10 cellular contexts compared by ENCODE assay signal in genomic region chr19:5960005-5961001, GRCh38. TPM values are rescaled to one million over a fixed set of nuclear protein-coding genes. Genes with fewer than 3 reads are reported as not detected.
DNase-seq lines count a peak whose midpoint lies in the region; ATAC-seq and TF ChIP-seq lines count a peak whose summit lies in the region.
"Had no signal": no experiment of that assay in that cellular context is flagged by ENCODE, and none has a peak within 500 bp of the region (broad histone marks: within the 10 kb centered on the region; RNA-seq: fewer than 3 reads in every experiment).

No MANE protein-coding gene starts in this region.

- peaks cover 26% of the 10 kb centered on the region for H3F3A ChIP-seq in GM23248 (ENCODE audit: insufficient read depth)

- DNase-seq in DMS53 (lab: John Stamatoyannopoulos, UW) (peak; percentile 43), DMS53 treated with DMSO at 0.1 percent for 48 hours (lab: John Stamatoyannopoulos, UW; ENCODE audit: unreplicated experiment) (no peak), left ventricle myocardium superior (peak; percentile 71), uterus (no peak), GM23248 (no peak)
- DNase-seq in activated CD4-positive, alpha-beta memory T cell treated with anti-CD3 and anti-CD28 coated beads for 36 hours = no peak
- DNase-seq in stimulated activated naive CD8-positive, alpha-beta T cell treated with anti-CD3 and anti-CD28 coated beads, Interleukin-15, amount 100 ng/mL, for 72 hours = no peak
- DNase-seq: cortex of kidney, WERI-Rb-1 had no signal

- CTCF ChIA-PET in activated CD4-positive, alpha-beta memory T cell treated with anti-CD3 and anti-CD28 coated beads for 36 hours (lab: Charles Lee) = interaction anchor here (0.8 to 1.5 kb wide), 3 partner anchors 8 to 271 kb away, joined by 3 to 9 read pairs (median 6); no protein-coding TSS in a partner anchor

- H3K4me2 ChIP-seq in GM23248 (ENCODE audit: unreplicated experiment) = no peak overlapping the region

- no peak overlapping the region for H3K4me3 Mint-ChIP-seq in activated CD4-positive, alpha-beta memory T cell treated with anti-CD3 and anti-CD28 coated beads for 36 hours
- H3K4me3 Mint-ChIP-seq in stimulated activated naive CD8-positive, alpha-beta T cell treated with anti-CD3 and anti-CD28 coated beads, Interleukin-15, amount 100 ng/mL, for 72 hours = peak overlapping the region in 1 of 2 donors; percentile 34

- H2AFZ ChIP-seq in GM23248 = no peak overlapping the region

- H3K27me3 ChIP-seq in uterus (no peaks in the 10 kb centered on the region), GM23248 (replicated peaks; ENCODE audit: insufficient read depth) (no peaks in the 10 kb centered on the region)

- intact Hi-C loops in activated CD4-positive, alpha-beta memory T cell treated with anti-CD3 and anti-CD28 coated beads for 36 hours (cut with micrococcal nuclease) = no loop called here
- intact Hi-C loops in left ventricle myocardium superior (cut with micrococcal nuclease) (no loop called here), uterus (cut with DNase I; ENCODE audit: low total_unique reads) (no loop called here)

- no peak overlapping the region for H3K9ac ChIP-seq in GM23248

- H3K27me3 Mint-ChIP-seq in activated CD4-positive, alpha-beta memory T cell treated with anti-CD3 and anti-CD28 coated beads for 36 hours = no peaks in the 10 kb centered on the region
- no peaks in the 10 kb centered on the region for H3K27me3 Mint-ChIP-seq in stimulated activated naive CD8-positive, alpha-beta T cell treated with anti-CD3 and anti-CD28 coated beads, Interleukin-15, amount 100 ng/mL, for 72 hours

- 76 to 78% methylated on average over 18 of the region's 18 CpGs for WGBS in GM23248 (ENCODE audit: low coverage in 1 of 2, low lambda C conversion rate in 2 of 2, missing lambda C conversion rate in 2 of 2), 2 experiments

- POLR2A ChIA-PET in activated CD4-positive, alpha-beta memory T cell treated with anti-CD3 and anti-CD28 coated beads for 36 hours (lab: Charles Lee) = interaction anchor here (1.0 kb wide), 1 partner anchor 132 kb away, joined by 3 read pairs; no protein-coding TSS in a partner anchor

- H3K36me3 ChIP-seq in uterus (no peaks in the 10 kb centered on the region), GM23248 (ENCODE audit: low read depth) (no peaks in the 10 kb centered on the region)

- H3K4me1 Mint-ChIP-seq in activated CD4-positive, alpha-beta memory T cell treated with anti-CD3 and anti-CD28 coated beads for 36 hours (ENCODE audit: low read depth) = peaks cover 92% of the 10 kb centered on the region
- H3K4me1 Mint-ChIP-seq in stimulated activated naive CD8-positive, alpha-beta T cell treated with anti-CD3 and anti-CD28 coated beads, Interleukin-15, amount 100 ng/mL, for 72 hours = peaks cover 100% of the 10 kb centered on the region

- H3K9me3 ChIP-seq in uterus (no peaks in the 10 kb centered on the region), GM23248 (ENCODE audit: low read depth) (no peaks in the 10 kb centered on the region)

- H3K4me1 ChIP-seq in uterus (peaks cover 4 to 12% of the 10 kb centered on the region in 2 donors), GM23248 (ENCODE audit: insufficient read depth) (peaks cover 19% of the 10 kb centered on the region)

- no peak for TF ChIP-seq POLR2A in uterus (IDR thresholded peaks at IDR 0.05)

- no peaks in the 10 kb centered on the region for H3K9me2 ChIP-seq in GM23248 (ENCODE audit: insufficient read depth)

- peak overlapping the region; percentile 98 for H3K27ac Mint-ChIP-seq in activated CD4-positive, alpha-beta memory T cell treated with anti-CD3 and anti-CD28 coated beads for 36 hours
- H3K27ac Mint-ChIP-seq in stimulated activated naive CD8-positive, alpha-beta T cell treated with anti-CD3 and anti-CD28 coated beads, Interleukin-15, amount 100 ng/mL, for 72 hours = peak overlapping the region; percentile 42 to 74

- peaks cover 3% of the 10 kb centered on the region for H3K36me3 Mint-ChIP-seq in activated CD4-positive, alpha-beta memory T cell treated with anti-CD3 and anti-CD28 coated beads for 36 hours

- no peaks in the 10 kb centered on the region for H3K9me3 Mint-ChIP-seq in activated CD4-positive, alpha-beta memory T cell treated with anti-CD3 and anti-CD28 coated beads for 36 hours
- H3K9me3 Mint-ChIP-seq in stimulated activated naive CD8-positive, alpha-beta T cell treated with anti-CD3 and anti-CD28 coated beads, Interleukin-15, amount 100 ng/mL, for 72 hours = no peaks in the 10 kb centered on the region

- in situ Hi-C loops in GM23248 (cut with MboI) = no loop called here

- ATAC-seq in left ventricle myocardium superior = peak; percentile 46
- ATAC-seq in stimulated activated naive CD8-positive, alpha-beta T cell treated with anti-CD3 and anti-CD28 coated beads, Interleukin-15, amount 100 ng/mL, for 72 hours = no peak
- ATAC-seq in GM18861 (IDR thresholded peaks at IDR 0.05; ENCODE audit: unreplicated experiment) = no peak

- H3K4me3 ChIP-seq in uterus = no peak overlapping the region
- H3K4me3 ChIP-seq in GM23248 = no peak overlapping the region

- TF ChIP-seq CTCF in uterus (IDR thresholded peaks at IDR 0.05) = no peak

- no peak overlapping the region for H3K27ac ChIP-seq in uterus
- H3K27ac ChIP-seq in GM23248 = no peak overlapping the region
- H3K27ac ChIP-seq: WERI-Rb-1 had no signal

- H4K20me1 ChIP-seq in GM23248 (ENCODE audit: insufficient read depth) = peaks cover 4% of the 10 kb centered on the region; the same call in 1 of the 2 replicates

- peaks cover 100% of the 10 kb centered on the region for H3K79me2 ChIP-seq in GM23248 (ENCODE audit: insufficient read depth)

RNA-seq across cellular contexts. Expression of gene RANBP3, which starts 17.6 kb away (rescaled TPM):
- 10 to 100 TPM; 78.1 to 81.3 TPM for total RNA-seq in activated CD4-positive, alpha-beta memory T cell treated with anti-CD3 and anti-CD28 coated beads for 36 hours
- 76.6 TPM for total RNA-seq in left ventricle myocardium superior
- 10 to 100 TPM; 40.9 to 98.1 (median 48.5) TPM for total RNA-seq in uterus
- total RNA-seq in GM23248 (2014; rRNA removed; shearing (Covaris generic)) = 41.8 and 53.5 TPM in 2 replicates
- 50.0 and 51.7 TPM in 2 replicates for polyA plus RNA-seq in GM23248 (2016; fragmentation: Nextera tagmentation; extraction: Ambion mirVana)

RNA-seq across cellular contexts. Expression of gene CAPS, which starts 46.2 kb away (rescaled TPM):
- 1 to 10 TPM; 3.7 to 3.9 TPM for total RNA-seq in activated CD4-positive, alpha-beta memory T cell treated with anti-CD3 and anti-CD28 coated beads for 36 hours
- 4.1 TPM for total RNA-seq in left ventricle myocardium superior
- total RNA-seq in uterus = 10 to 100 TPM in 3 of 4 donors, 1 to 10 TPM in 1; 2.0 to 48.7 (median 12.4) TPM
- total RNA-seq in GM23248 (2014; rRNA removed; shearing (Covaris generic)) = 5.1 and 16.1 TPM in 2 replicates
- 6.7 and 7.0 TPM in 2 replicates for polyA plus RNA-seq in GM23248 (2016; fragmentation: Nextera tagmentation; extraction: Ambion mirVana)

RNA-seq across cellular contexts. Expression of gene VMAC, which starts 55.6 kb away (rescaled TPM):
- total RNA-seq in activated CD4-positive, alpha-beta memory T cell treated with anti-CD3 and anti-CD28 coated beads for 36 hours = 1 to 10 TPM; 2.9 to 3.3 TPM
- total RNA-seq in left ventricle myocardium superior (2.2 TPM), uterus (10 to 100 TPM in 1 of 4 donors, 1 to 10 TPM in 3; 2.6 to 10.9 (median 7.1) TPM)
- 3.8 and 4.4 TPM in 2 replicates for total RNA-seq in GM23248 (2014; rRNA removed; shearing (Covaris generic))
- polyA plus RNA-seq in GM23248 (2016; fragmentation: Nextera tagmentation; extraction: Ambion mirVana) = 1.8 and 2.1 TPM in 2 replicates

RNA-seq across cellular contexts. Expression of gene NDUFA11, which starts 56.7 kb away (rescaled TPM):
- 100 to 1,000 TPM; 224 to 226 TPM for total RNA-seq in activated CD4-positive, alpha-beta memory T cell treated with anti-CD3 and anti-CD28 coated beads for 36 hours
- total RNA-seq in left ventricle myocardium superior = 558 TPM
- total RNA-seq in uterus = 100 to 1,000 TPM in 3 of 4 donors, 10 to 100 TPM in 1; 68.7 to 261 (median 150) TPM
- 215 and 231 TPM in 2 replicates for total RNA-seq in GM23248 (2014; rRNA removed; shearing (Covaris generic))
- polyA plus RNA-seq in GM23248 (2016; fragmentation: Nextera tagmentation; extraction: Ambion mirVana) = 585 and 588 TPM in 2 replicates

Comparison
In these comparisons a context has a peak if more than half of its experiments do, and no peak if none do; other contexts are left out.
1. DNase-seq: peak in DMS53 (single experiment) and left ventricle myocardium superior (single experiment); none in DMS53 treated with DMSO at 0.1 percent for 48 hours (single experiment), activated CD4-positive, alpha-beta memory T cell treated with anti-CD3 and anti-CD28 coated beads for 36 hours (single experiment), stimulated activated naive CD8-positive, alpha-beta T cell treated with anti-CD3 and anti-CD28 coated beads, Interleukin-15, amount 100 ng/mL, for 72 hours (0 of 2), uterus (0 of 2) and GM23248 (single experiment).